ENCODE assay signal across 15 cellular contexts in the genomic region with DNA sequence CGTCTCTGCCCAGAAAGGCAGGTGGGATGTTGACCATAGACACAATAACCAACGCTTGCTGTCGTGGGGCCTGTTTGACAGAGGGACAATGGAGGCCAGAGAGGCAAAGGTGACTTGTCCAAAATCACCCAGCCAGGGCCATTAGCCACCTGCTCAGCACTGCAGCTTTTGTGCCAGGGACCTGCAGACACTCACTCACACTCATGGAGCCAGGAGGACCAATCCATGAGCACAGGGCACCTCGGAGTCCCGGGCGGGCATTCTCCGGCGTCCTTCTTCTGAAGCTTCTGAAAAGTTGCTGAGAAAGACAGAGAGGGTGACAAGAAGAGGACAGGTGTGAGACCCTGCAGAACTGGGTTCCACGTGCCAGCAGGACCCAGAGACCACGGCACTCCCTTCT. TPM values are rescaled to one million over a fixed set of nuclear protein-coding genes. Genes with fewer than 3 reads are reported as not detected.
DNase-seq lines count a peak whose midpoint lies in the region; ATAC-seq and TF ChIP-seq lines count a peak whose summit lies in the region.
"Had no signal": no experiment of that assay in that cellular context is flagged by ENCODE, and none has a peak within 500 bp of the region (broad histone marks: within the 10 kb centered on the region; RNA-seq: fewer than 3 reads in every experiment).

No MANE protein-coding gene starts in this region.

- intact Hi-C loops in Right ventricle myocardium inferior (cut with DNase I) = no loop called here
- intact Hi-C loops in heart right ventricle (cut with DNase I) = no loop called here

- no peak overlapping the region for H3K4ac ChIP-seq in neuronal stem cell (ENCODE audit: low read length)

- peak; percentile 23 for DNase-seq in Right ventricle myocardium inferior (ENCODE audit: missing footprints)
- DNase-seq in heart right ventricle = no peak
- DNase-seq in 8988T = peak; percentile 21
- DNase-seq in RWPE1 (ENCODE audit: low spot score) = no peak
- DNase-seq in neuronal stem cell (ENCODE audit: low spot score) = no peak
- no peak for DNase-seq in NCI-H1105 treated with DMSO at 0.1 percent for 48 hours (lab: John Stamatoyannopoulos, UW)
- DNase-seq in NCI-H510A (lab: John Stamatoyannopoulos, UW) = no peak
- DNase-seq: Calu3; CD8-positive, alpha-beta T cell; DMS79 treated with DMSO at 0.1 percent for 48 hours; GF-D8 had no signal

- H4K8ac ChIP-seq in neuronal stem cell (ENCODE audit: low read depth, low read length) = peak overlapping the region; percentile 19

- H3K4me3 ChIP-seq in heart right ventricle (no peak overlapping the region), neuronal stem cell (ENCODE audit: low read length in 2 of 2) (no peak overlapping the region)
- H3K4me3 ChIP-seq: BLaER1, HAP-1 had no signal

- WGBS in heart right ventricle, 2 donors = 84 to 87% methylated on average over 10 of the region's 10 CpGs
- no CpG with 5 or more reads among the region's 10 CpGs for WGBS in neuronal stem cell (ENCODE audit: extremely low coverage in 2 of 2, insufficient read length in 2 of 2, insufficient replicate concordance in 1 of 2), 2 donors

- no peak overlapping the region for H3K9ac ChIP-seq in neuronal stem cell (ENCODE audit: low read depth, low read length, poor library complexity)
- H3K9ac ChIP-seq: BLaER1 had no signal

- H3K14ac ChIP-seq in neuronal stem cell (ENCODE audit: low read length) = no peak overlapping the region

- peaks cover 4% of the 10 kb centered on the region for H3K79me1 ChIP-seq in neuronal stem cell (ENCODE audit: low read depth, low read length)

- no peak overlapping the region for H3K23ac ChIP-seq in neuronal stem cell (ENCODE audit: low read depth, low read length, poor library complexity)

- no peak overlapping the region for H2BK5ac ChIP-seq in neuronal stem cell (ENCODE audit: low read length)

- ATAC-seq in Right ventricle myocardium inferior = no peak
- no peak for ATAC-seq in heart right ventricle
- ATAC-seq: CD8-positive, alpha-beta T cell; HepG2 had no signal

- no peak overlapping the region for H3K27ac ChIP-seq in heart right ventricle
- peak overlapping the region; percentile 85 for H3K27ac ChIP-seq in RWPE1
- H3K27ac ChIP-seq in neuronal stem cell (replicated peaks; ENCODE audit: low read length) = no peak overlapping the region
- H3K27ac ChIP-seq: 22Rv1, BLaER1 had no signal

- H3K27me3 ChIP-seq in heart right ventricle (peaks cover 4 to 46% (median 20%) of the 10 kb centered on the region in 7 donors), neuronal stem cell (ENCODE audit: control insufficient read depth in 3 of 3, insufficient read depth in 3 of 3, low read depth in 1 of 3, low read length in 3 of 3) (peaks cover 0 to 39% (median 4%) of the 10 kb centered on the region in 3 experiments)

- H2BK12ac ChIP-seq in neuronal stem cell (ENCODE audit: low read length) = no peak overlapping the region

- CTCF ChIA-PET in RWPE1 (lab: Yijun Ruan, JAX) = interaction anchor here (0.5 to 1.1 kb wide), 2 partner anchors 20 to 198 kb away, joined by 3 read pairs; no protein-coding TSS in a partner anchor

- H4K91ac ChIP-seq in neuronal stem cell (ENCODE audit: low read depth, low read length, poor library complexity) = no peak overlapping the region

- no peak overlapping the region for H2BK120ac ChIP-seq in neuronal stem cell (ENCODE audit: low read depth, low read length)

- no peak for TF ChIP-seq CTCF in heart right ventricle (IDR thresholded peaks at IDR 0.05)
- no peak for TF ChIP-seq CTCF in RWPE1 (conservative IDR thresholded peaks at IDR 0.05; ENCODE audit: low read depth)

- no peaks in the 10 kb centered on the region for H3K9me3 ChIP-seq in heart right ventricle
- peaks cover 0 to 3% of the 10 kb centered on the region in 2 donors for H3K9me3 ChIP-seq in neuronal stem cell (replicated peaks in 1 of 2; ENCODE audit: control insufficient read depth in 2 of 2, insufficient read depth in 1 of 2, low read depth in 1 of 2, low read length in 2 of 2)
- H3K9me3 ChIP-seq: BLaER1, HAP-1 had no signal

- H2AFZ ChIP-seq in neuronal stem cell (ENCODE audit: low read length) = no peak overlapping the region

- no peak overlapping the region for H3K4me2 ChIP-seq in neuronal stem cell (ENCODE audit: insufficient read depth, low read length, poor library complexity, severe bottlenecking)

- peaks cover 0 to 16% (median 4%) of the 10 kb centered on the region in 9 donors for H3K4me1 ChIP-seq in heart right ventricle
- no peaks in the 10 kb centered on the region for H3K4me1 ChIP-seq in neuronal stem cell (ENCODE audit: control insufficient read depth in 2 of 2, insufficient read depth in 1 of 2, low read depth in 1 of 2, low read length in 2 of 2)
- H3K4me1 ChIP-seq: HAP-1 had no signal

- peak overlapping the region; percentile 60 for H3K18ac ChIP-seq in neuronal stem cell (ENCODE audit: low read length)

- H3K36me3 ChIP-seq in heart right ventricle (no peaks in the 10 kb centered on the region), neuronal stem cell (replicated peaks in 1 of 2; ENCODE audit: control insufficient read depth in 2 of 2, insufficient read depth in 2 of 2, low read length in 2 of 2) (no peaks in the 10 kb centered on the region)
- H3K36me3 ChIP-seq: BLaER1, HAP-1 had no signal

- POLR2A ChIA-PET in RWPE1 (lab: Yijun Ruan, JAX; ENCODE audit: low non-redundant PET) = no interaction called here

- no peak overlapping the region for H2BK15ac ChIP-seq in neuronal stem cell (ENCODE audit: low read length)

- peak overlapping the region; percentile 81 for H2AK5ac ChIP-seq in neuronal stem cell (ENCODE audit: low read depth, low read length)

RNA-seq across cellular contexts. Expression of gene SLCO4A1, which starts 45.4 kb away (rescaled TPM):
- 15.5 TPM for total RNA-seq in Right ventricle myocardium inferior
- 10 to 100 TPM in 3 of 10 donors, 1 to 10 TPM in 7; 1.5 to 34.3 (median 4.9) TPM for total RNA-seq in heart right ventricle
- polyA plus RNA-seq in heart right ventricle = 10 to 100 TPM; 21.7 to 52.7 TPM
- 3.5 TPM for polyA plus RNA-seq in neuronal stem cell (2013, experiment 1 of 2)
- polyA plus RNA-seq in neuronal stem cell (2013, experiment 2 of 2) = 3.9 TPM

Comparison
In these comparisons a context has a peak if more than half of its experiments do, and no peak if none do; other contexts are left out.
1. DNase-seq: peak in Right ventricle myocardium inferior (single experiment) and 8988T (single experiment); none in heart right ventricle (0 of 2), RWPE1 (single experiment), neuronal stem cell (single experiment), NCI-H1105 treated with DMSO at 0.1 percent for 48 hours (single experiment) and NCI-H510A (single experiment).